In genomic region chr15:40776537-40777141, GRCh38 we compare ENCODE assay signal across 8 cellular contexts. TPM values are rescaled to one million over a fixed set of nuclear protein-coding genes. Genes with fewer than 3 reads are reported as not detected.
DNase-seq lines count a peak whose midpoint lies in the region; ATAC-seq lines count a peak whose summit lies in the region.

No MANE protein-coding gene starts in this region.

- ATAC-seq in HG02852 (IDR thresholded peaks at IDR 0.05; ENCODE audit: unreplicated experiment) (no peak), HG03135 (IDR thresholded peaks at IDR 0.05; ENCODE audit: unreplicated experiment) (no peak), GM21786 (IDR thresholded peaks at IDR 0.05; ENCODE audit: unreplicated experiment) (no peak)

- DNase-seq in AG08396 (ENCODE audit: low spot score) = peak; percentile 76
- DNase-seq in HUDEP-2 (lab: John Stamatoyannopoulos, UW; ENCODE audit: unreplicated experiment in 76 of 76) = peak in 68 of 76 experiments; percentile 13 to 78 (median 49)
- DNase-seq in amniotic epithelial cell (ENCODE audit: low read depth) = peak; percentile 43
- DNase-seq in mucosa of gallbladder (ENCODE audit: low spot score) = peak; percentile 72
- DNase-seq in Ammon's horn (ENCODE audit: low spot score) = no peak

RNA-seq across cellular contexts. Expression of gene C15orf62, which starts 6.9 kb away (rescaled TPM):
- 1.4 TPM for total RNA-seq in mucosa of gallbladder

RNA-seq across cellular contexts. Expression of gene GCHFR, which starts 12.8 kb away (rescaled TPM):
- 33.1 TPM for total RNA-seq in mucosa of gallbladder

RNA-seq across cellular contexts. Expression of gene RMDN3, which starts 21.6 kb away (rescaled TPM):
- total RNA-seq in mucosa of gallbladder = 41.1 TPM

RNA-seq across cellular contexts. Expression of gene ZFYVE19, which starts 30.2 kb away (rescaled TPM):
- 45.5 TPM for total RNA-seq in mucosa of gallbladder

RNA-seq across cellular contexts. Expression of gene DNAJC17, which starts 30.6 kb away (rescaled TPM):
- total RNA-seq in mucosa of gallbladder = 41.2 TPM
